Comparison of ENCODE assay signal across 9 cellular contexts in genomic region chr3:71785594-71786472, GRCh38. TPM values are rescaled to one million over a fixed set of nuclear protein-coding genes. Genes with fewer than 3 reads are reported as not detected.
A peak's percentile ranks its signal among the peaks of the same experiment; 100 is the strongest.
DNase-seq lines count a peak whose midpoint lies in the region; ATAC-seq, FAIRE-seq and TF ChIP-seq lines count a peak whose summit lies in the region.
"Had no signal": no experiment of that assay in that cellular context is flagged by ENCODE, and none has a peak within 500 bp of the region (broad histone marks: within the 10 kb centered on the region; RNA-seq: fewer than 3 reads in every experiment).

No MANE protein-coding gene starts in this region.

- H3K4me3 Mint-ChIP-seq in activated naive CD8-positive, alpha-beta T cell treated with anti-CD3 and anti-CD28 coated beads, Interleukin-2, amount 50 U/mL, for 24 hours: peak overlapping the region; percentile 73
- peak overlapping the region; percentile 86 for H3K4me3 Mint-ChIP-seq in type B pancreatic cell

- no peak for FAIRE-seq in HTR-8/SVneo (lab: Jason Lieb, UNC)

- no peak overlapping the region for H3K14ac ChIP-seq in mesenchymal stem cell (ENCODE audit: low read length in 2 of 2)

- H3K9ac ChIP-seq in mesenchymal stem cell (ENCODE audit: low read length): no peak overlapping the region

- 32% methylated on average over 28 of the region's 29 CpGs for WGBS in mesenchymal stem cell

- peak overlapping the region; percentile 40 for H3K4me3 ChIP-seq in cardiac muscle cell
- H3K4me3 ChIP-seq in mesenchymal stem cell (ENCODE audit: insufficient read depth in 1 of 2, low read depth in 1 of 2, low read length in 2 of 2): peak overlapping the region in 1 of 2 experiments; percentile 21

- no peak for ATAC-seq in Right ventricle myocardium inferior
- no peak for ATAC-seq in activated naive CD8-positive, alpha-beta T cell treated with anti-CD3 and anti-CD28 coated beads, Interleukin-2, amount 50 U/mL, for 24 hours

- H3K18ac ChIP-seq in mesenchymal stem cell (ENCODE audit: low read depth in 1 of 2, low read length in 2 of 2): peak overlapping the region in 1 of 2 experiments; percentile 8

- H3K9me3 ChIP-seq in cardiac muscle cell (ENCODE audit: low read depth): no peaks in the 10 kb centered on the region
- no peaks in the 10 kb centered on the region for H3K9me3 ChIP-seq in mesenchymal stem cell (ENCODE audit: control insufficient read depth, low read length)

- peak overlapping the region; percentile 44 for H3K27ac Mint-ChIP-seq in activated naive CD8-positive, alpha-beta T cell treated with anti-CD3 and anti-CD28 coated beads, Interleukin-2, amount 50 U/mL, for 24 hours
- peak overlapping the region; percentile 34 for H3K27ac Mint-ChIP-seq in type B pancreatic cell

- H3K23ac ChIP-seq in mesenchymal stem cell (ENCODE audit: low read length in 2 of 2): no peak overlapping the region

- no peak overlapping the region for H4K8ac ChIP-seq in mesenchymal stem cell (ENCODE audit: low read length)

- H3K4me2 ChIP-seq in mesenchymal stem cell (ENCODE audit: low read length, poor library complexity, severe bottlenecking): peak overlapping the region; percentile 86

- H3K27me3 Mint-ChIP-seq in activated naive CD8-positive, alpha-beta T cell treated with anti-CD3 and anti-CD28 coated beads, Interleukin-2, amount 50 U/mL, for 24 hours: peaks cover 53% of the 10 kb centered on the region
- peaks cover 80% of the 10 kb centered on the region for H3K27me3 Mint-ChIP-seq in type B pancreatic cell

- H2BK120ac ChIP-seq in mesenchymal stem cell (ENCODE audit: low read depth, low read length): no peak overlapping the region

- peak overlapping the region; percentile 51 for H2AFZ ChIP-seq in mesenchymal stem cell (ENCODE audit: low read depth, low read length)

- intact Hi-C loops in Right ventricle myocardium inferior (cut with DNase I): no loop called here

- H3K4me1 ChIP-seq in cardiac muscle cell (ENCODE audit: low read depth): no peaks in the 10 kb centered on the region
- peaks cover 10% of the 10 kb centered on the region for H3K4me1 ChIP-seq in mesenchymal stem cell (ENCODE audit: control insufficient read depth, insufficient read depth, low read depth, low read length)

- H3K36me3 Mint-ChIP-seq in activated naive CD8-positive, alpha-beta T cell treated with anti-CD3 and anti-CD28 coated beads, Interleukin-2, amount 50 U/mL, for 24 hours (ENCODE audit: low read depth): no peaks in the 10 kb centered on the region
- H3K36me3 Mint-ChIP-seq in type B pancreatic cell: no peaks in the 10 kb centered on the region

- TF ChIP-seq CTCF in cardiac muscle cell (IDR thresholded peaks at IDR 0.05; ENCODE audit: low read depth, low read length): no peak
- TF ChIP-seq CTCF in type B pancreatic cell (conservative IDR thresholded peaks at IDR 0.05): no peak

- H3K27me3 ChIP-seq in cardiac muscle cell: peaks cover 69% of the 10 kb centered on the region
- H3K27me3 ChIP-seq in mesenchymal stem cell (ENCODE audit: control insufficient read depth in 1 of 2, insufficient read depth in 1 of 2, low read length in 2 of 2): peaks cover 32 to 70% of the 10 kb centered on the region in 2 experiments

- H2BK15ac ChIP-seq in mesenchymal stem cell (ENCODE audit: low read depth, poor library complexity, severe bottlenecking): no peak overlapping the region

- H2AK5ac ChIP-seq in mesenchymal stem cell (ENCODE audit: low read length, severe bottlenecking): no peak overlapping the region

- H3K27ac ChIP-seq in cardiac muscle cell (no peak overlapping the region), mesenchymal stem cell (ENCODE audit: low read length, poor library complexity, severe bottlenecking) (no peak overlapping the region)

- no peak overlapping the region for H2BK5ac ChIP-seq in mesenchymal stem cell (ENCODE audit: low read depth, low read length, poor library complexity, severe bottlenecking)

- DNase-seq in cardiac muscle cell (ENCODE audit: low read depth in 1 of 2, low spot score in 1 of 2): no peak
- DNase-seq in Right ventricle myocardium inferior (ENCODE audit: missing footprints): no peak
- DNase-seq in activated naive CD8-positive, alpha-beta T cell treated with anti-CD3 and anti-CD28 coated beads, Interleukin-2, amount 50 U/mL, for 24 hours: no peak
- DNase-seq in mesenchymal stem cell: no peak
- DNase-seq in type B pancreatic cell (ENCODE audit: extremely low spot score, unreplicated experiment): no peak
- DNase-seq in NCI-H2196 (lab: John Stamatoyannopoulos, UW; ENCODE audit: unreplicated experiment): no peak
- DNase-seq in HTR-8/SVneo (ENCODE audit: insufficient read length, low spot score): no peak
- no peak for DNase-seq in middle frontal gyrus (ENCODE audit: extremely low spot score, low spot score)

- H3K36me3 ChIP-seq in cardiac muscle cell: no peaks in the 10 kb centered on the region
- peaks cover 0 to 3% of the 10 kb centered on the region in 2 experiments for H3K36me3 ChIP-seq in mesenchymal stem cell (ENCODE audit: control insufficient read depth in 1 of 2, insufficient read depth in 2 of 2, low read depth in 1 of 2, low read length in 2 of 2)

- H3K4ac ChIP-seq in mesenchymal stem cell (ENCODE audit: low read depth in 1 of 2, low read length in 2 of 2): no peak overlapping the region

- no peaks in the 10 kb centered on the region for H3K9me3 Mint-ChIP-seq in activated naive CD8-positive, alpha-beta T cell treated with anti-CD3 and anti-CD28 coated beads, Interleukin-2, amount 50 U/mL, for 24 hours
- no peaks in the 10 kb centered on the region for H3K9me3 Mint-ChIP-seq in type B pancreatic cell

- peaks cover 13% of the 10 kb centered on the region for H3K4me1 Mint-ChIP-seq in activated naive CD8-positive, alpha-beta T cell treated with anti-CD3 and anti-CD28 coated beads, Interleukin-2, amount 50 U/mL, for 24 hours
- peaks cover 10% of the 10 kb centered on the region for H3K4me1 Mint-ChIP-seq in type B pancreatic cell (ENCODE audit: unreplicated experiment)

- no peak overlapping the region for H2BK12ac ChIP-seq in mesenchymal stem cell (ENCODE audit: low read length in 2 of 2)

- no peak overlapping the region for H4K91ac ChIP-seq in mesenchymal stem cell (ENCODE audit: low read length)

- H3K79me1 ChIP-seq in mesenchymal stem cell (replicated peaks; ENCODE audit: low read length, poor library complexity, severe bottlenecking): no peaks in the 10 kb centered on the region

RNA-seq across cellular contexts. Expression of gene PROK2, which starts 0.9 kb away (rescaled TPM):
- total RNA-seq in cardiac muscle cell: not detected in 2 replicates
- polyA plus RNA-seq in cardiac muscle cell: not detected in 2 replicates
- total RNA-seq in Right ventricle myocardium inferior: 0.41 TPM
- not detected for polyA plus RNA-seq in mesenchymal stem cell (2013, experiment 1 of 2)
- not detected for polyA plus RNA-seq in mesenchymal stem cell (2013, experiment 2 of 2)
- not detected in 2 replicates for total RNA-seq in type B pancreatic cell (ENCODE audit: low replicate concordance)
- total RNA-seq: SK-MEL-5 had no signal

RNA-seq across cellular contexts. Expression of gene GPR27, which starts 32.2 kb away (rescaled TPM):
- total RNA-seq in cardiac muscle cell (10.6 and 12.9 TPM in 2 replicates), Right ventricle myocardium inferior (3.7 TPM), type B pancreatic cell (ENCODE audit: low replicate concordance) (7.1 and 7.4 TPM in 2 replicates)
- 23.8 and 27.2 TPM in 2 replicates for polyA plus RNA-seq in cardiac muscle cell
- 0.01 TPM for polyA plus RNA-seq in mesenchymal stem cell (2013, experiment 1 of 2)
- polyA plus RNA-seq in mesenchymal stem cell (2013, experiment 2 of 2): not detected
